Comparison of ENCODE assay signal across 17 cellular contexts in genomic region chr7:3154317-3154716, GRCh38.
DNase-seq lines count a peak whose midpoint lies in the region; ATAC-seq, FAIRE-seq and TF ChIP-seq lines count a peak whose summit lies in the region.
"Had no signal": no experiment of that assay in that cellular context is flagged by ENCODE, and none has a peak within 500 bp of the region (broad histone marks: within the 10 kb centered on the region; RNA-seq: fewer than 3 reads in every experiment).

No MANE protein-coding gene starts in this region.

- no peak overlapping the region for H3K14ac ChIP-seq in H1 (ENCODE audit: insufficient read length)

- no peak overlapping the region for H2BK20ac ChIP-seq in H1 (ENCODE audit: low read length)

- H2AFZ ChIP-seq in H1 (ENCODE audit: low read length) = no peak overlapping the region

- H2BK120ac ChIP-seq in H1 (replicated peaks; ENCODE audit: low read depth, low read length) = no peak overlapping the region

- H2BK12ac ChIP-seq in H1 (ENCODE audit: low read depth, low read length) = no peak overlapping the region

- no peak overlapping the region for H3K4me3 ChIP-seq in H1 (ENCODE audit: extremely low read depth in 1 of 4, insufficient read depth in 2 of 4, low read depth in 3 of 4, low read length in 4 of 4)
- H3K4me3 ChIP-seq: HAP-1 had no signal

- H3K23ac ChIP-seq in H1 (ENCODE audit: insufficient read length) = no peak overlapping the region

- intact Hi-C loops in activated CD8-positive, alpha-beta T cell treated with anti-CD3 and anti-CD28 coated beads for 36 hours (cut with micrococcal nuclease) = no loop called here
- intact Hi-C loops in posterior vena cava (cut with DNase I) = loop anchor here in 1 of 2 donors (10.0 kb wide), 1 partner anchor 270 kb away; no protein-coding TSS in a partner anchor

- no peak for FAIRE-seq in H1 (lab: Jason Lieb, UNC)

- H3K36me3 ChIP-seq in H1 (ENCODE audit: control insufficient read depth in 2 of 4, insufficient read depth in 4 of 4, low read length in 3 of 4) = no peaks in the 10 kb centered on the region
- H3K36me3 ChIP-seq: BE2C, HAP-1 had no signal

- H3K27ac ChIP-seq in H1 (ENCODE audit: low read depth, low read length) = no peak overlapping the region
- H3K27ac ChIP-seq: HL-60, KMS-11 had no signal

- H3K23me2 ChIP-seq in H1 (ENCODE audit: low read depth, low read length) = no peaks in the 10 kb centered on the region

- ATAC-seq in activated CD8-positive, alpha-beta T cell treated with anti-CD3 and anti-CD28 coated beads for 36 hours = no peak
- no peak for ATAC-seq in activated CD8-positive, alpha-beta T cell treated with anti-CD3 and anti-CD28 coated beads, Interleukin-2, amount 10 ng/mL, durations not matched to agents 7 days and 5 days
- peak; percentile 28 for ATAC-seq in stimulated activated naive CD8-positive, alpha-beta T cell treated with anti-CD3 and anti-CD28 coated beads, Interleukin-15, amount 100 ng/mL, for 72 hours
- no peak for ATAC-seq in GM21786 (IDR thresholded peaks at IDR 0.05; ENCODE audit: unreplicated experiment)

- H3K79me1 ChIP-seq in H1 (ENCODE audit: low read depth, low read length) = no peaks in the 10 kb centered on the region

- no peaks in the 10 kb centered on the region; a peak in 1 of 4 replicates for H3K9me3 ChIP-seq in H1 (ENCODE audit: insufficient read depth in 2 of 2, low read depth in 1 of 2, low read length in 1 of 2)
- H3K9me3 ChIP-seq: BE2C, HAP-1 had no signal

- 90% methylated on average over 5 of the region's 5 CpGs; no CpG with 5 or more reads in 1 of the 2 experiments for WGBS in H1 (ENCODE audit: extremely low coverage in 1 of 2, insufficient coverage in 1 of 2, insufficient read length in 1 of 2, insufficient replicate concordance in 2 of 2, low coverage in 1 of 2, low lambda C conversion rate in 2 of 2, missing lambda C conversion rate in 1 of 2), 2 experiments

- peaks cover 0 to 6% (median 3%) of the 10 kb centered on the region in 4 experiments; a peak in 3 of 7 replicates for H3K4me1 ChIP-seq in H1 (replicated peaks in 1 of 4; ENCODE audit: control insufficient read depth in 3 of 4, insufficient read depth in 4 of 4, low read length in 3 of 4)
- H3K4me1 ChIP-seq: BE2C, HAP-1 had no signal

- no peak overlapping the region for H3K4me2 ChIP-seq in H1 (ENCODE audit: insufficient read depth in 1 of 2, low read depth in 2 of 2, low read length in 2 of 2)
- H3K4me2 ChIP-seq: KMS-11 had no signal

- no peaks in the 10 kb centered on the region for H3K36me3 Mint-ChIP-seq in activated CD8-positive, alpha-beta T cell treated with anti-CD3 and anti-CD28 coated beads for 36 hours (ENCODE audit: low read depth)
- H3K36me3 Mint-ChIP-seq in activated CD8-positive, alpha-beta T cell treated with anti-CD3 and anti-CD28 coated beads, Interleukin-2, amount 10 ng/mL, durations not matched to agents 7 days and 5 days (ENCODE audit: low read depth) = no peaks in the 10 kb centered on the region
- H3K36me3 Mint-ChIP-seq: CD8-positive, alpha-beta T cell had no signal

- no peak overlapping the region for H3K18ac ChIP-seq in H1 (ENCODE audit: extremely low read depth, low read length)

- no peak for TF ChIP-seq POLR2A in H1 (IDR thresholded peaks at IDR 0.05; ENCODE audit: control extremely low read depth in 1 of 2, low read depth in 2 of 2, low read length in 2 of 2)

- no peak overlapping the region for H2AK5ac ChIP-seq in H1 (ENCODE audit: low read depth, low read length)

- TF ChIP-seq CTCF in activated CD8-positive, alpha-beta T cell treated with anti-CD3 and anti-CD28 coated beads for 36 hours (IDR thresholded peaks at IDR 0.05) = no peak
- no peak for TF ChIP-seq CTCF in H1 (IDR thresholded peaks at IDR 0.05; ENCODE audit: control extremely low read depth in 1 of 3, insufficient read depth in 1 of 3, low read depth in 1 of 3, low read length in 3 of 3)

- POLR2A ChIA-PET in activated CD8-positive, alpha-beta T cell treated with anti-CD3 and anti-CD28 coated beads for 36 hours (lab: Charles Lee) = interaction anchor here (1.0 to 1.1 kb wide), 3 partner anchors 89 to 222 kb away, joined by 3 to 4 read pairs (median 3); no protein-coding TSS in a partner anchor
- POLR2A ChIA-PET in activated CD8-positive, alpha-beta T cell treated with anti-CD3 and anti-CD28 coated beads, Interleukin-2, amount 10 ng/mL, durations not matched to agents 7 days and 5 days (lab: Charles Lee) = no interaction called here
- POLR2A ChIA-PET in H1 (lab: Charles Lee; ENCODE audit: partially characterized antibody) = no interaction called here

- H3K4me3 Mint-ChIP-seq in activated CD8-positive, alpha-beta T cell treated with anti-CD3 and anti-CD28 coated beads for 36 hours = no peak overlapping the region
- H3K4me3 Mint-ChIP-seq in activated CD8-positive, alpha-beta T cell treated with anti-CD3 and anti-CD28 coated beads, Interleukin-2, amount 10 ng/mL, durations not matched to agents 7 days and 5 days = no peak overlapping the region
- H3K4me3 Mint-ChIP-seq in stimulated activated naive CD8-positive, alpha-beta T cell treated with anti-CD3 and anti-CD28 coated beads, Interleukin-15, amount 100 ng/mL, for 72 hours = no peak overlapping the region
- H3K4me3 Mint-ChIP-seq: CD8-positive, alpha-beta T cell had no signal

- no peak overlapping the region for H4K5ac ChIP-seq in H1 (ENCODE audit: insufficient read length, low read depth, low read length)

- CTCF ChIA-PET in activated CD8-positive, alpha-beta T cell treated with anti-CD3 and anti-CD28 coated beads for 36 hours (lab: Charles Lee) = interaction anchor here (0.7 to 5.1 kb wide), 33 partner anchors 9 to 289 kb away, joined by 3 to 70 read pairs (median 5); no protein-coding TSS in a partner anchor
- CTCF ChIA-PET in activated CD8-positive, alpha-beta T cell treated with anti-CD3 and anti-CD28 coated beads, Interleukin-2, amount 10 ng/mL, durations not matched to agents 7 days and 5 days (lab: Charles Lee) = interaction anchor here (0.6 to 3.0 kb wide), 29 partner anchors 8 to 1281 kb away, joined by 3 to 75 read pairs (median 5); partner anchors contain the start of gene CARD11
- CTCF ChIA-PET in H1 (lab: Charles Lee; ENCODE audit: partially characterized antibody) = interaction anchor here (0.8 to 2.6 kb wide), 27 partner anchors 8 to 288 kb away, joined by 3 to 17 read pairs (median 6); no protein-coding TSS in a partner anchor

- H4K20me1 ChIP-seq in H1 (replicated peaks in 1 of 2; ENCODE audit: control insufficient read depth in 1 of 2, insufficient read depth in 2 of 2, low read length in 2 of 2) = no peaks in the 10 kb centered on the region

- H4K8ac ChIP-seq in H1 (ENCODE audit: extremely low read depth, insufficient read depth, low read length) = no peak overlapping the region

- no peak overlapping the region for H3K56ac ChIP-seq in H1 (replicated peaks; ENCODE audit: insufficient read length, low read depth, low read length)

- no peaks in the 10 kb centered on the region for H3K27me3 Mint-ChIP-seq in activated CD8-positive, alpha-beta T cell treated with anti-CD3 and anti-CD28 coated beads for 36 hours
- H3K27me3 Mint-ChIP-seq in activated CD8-positive, alpha-beta T cell treated with anti-CD3 and anti-CD28 coated beads, Interleukin-2, amount 10 ng/mL, durations not matched to agents 7 days and 5 days (ENCODE audit: low read depth) = peaks cover 9% of the 10 kb centered on the region
- H3K27me3 Mint-ChIP-seq in stimulated activated naive CD8-positive, alpha-beta T cell treated with anti-CD3 and anti-CD28 coated beads, Interleukin-15, amount 100 ng/mL, for 72 hours = peaks cover 13% of the 10 kb centered on the region

- no peak overlapping the region for H4K91ac ChIP-seq in H1 (replicated peaks; ENCODE audit: insufficient read length, low read length)

- no peak for TF ChIP-seq RAD21 in H1 (IDR thresholded peaks at IDR 0.05 in 1 of 2, conservative IDR thresholded peaks at IDR 0.05 in 1 of 2; ENCODE audit: low read depth in 2 of 2, low read length in 2 of 2)

- no peak overlapping the region for H2BK5ac ChIP-seq in H1 (ENCODE audit: low read depth, low read length)

- no peak for TF ChIP-seq EP300 in H1 (IDR thresholded peaks at IDR 0.05; ENCODE audit: borderline replicate concordance in 1 of 2, low read depth in 2 of 2, low read length in 2 of 2)

- DNase-seq in activated CD8-positive, alpha-beta T cell treated with anti-CD3 and anti-CD28 coated beads for 36 hours = peak; percentile 16
- no peak for DNase-seq in activated CD8-positive, alpha-beta T cell treated with anti-CD3 and anti-CD28 coated beads, Interleukin-2, amount 10 ng/mL, durations not matched to agents 7 days and 5 days
- DNase-seq in H1 (ENCODE audit: low read depth in 1 of 2, low spot score in 2 of 2) = no peak
- DNase-seq in posterior vena cava (ENCODE audit: low spot score) = peak; percentile 42
- no peak for DNase-seq in stimulated activated naive CD8-positive, alpha-beta T cell treated with anti-CD3 and anti-CD28 coated beads, Interleukin-15, amount 100 ng/mL, for 72 hours
- DNase-seq in AG08396 (ENCODE audit: low spot score) = no peak
- DNase-seq in RKO (ENCODE audit: low spot score) = no peak
- DNase-seq: NCI-H1417 treated with DMSO at 0.1 percent for 48 hours, NCI-H187 treated with DMSO at 0.1 percent for 48 hours, NCI-H2227 treated with DMSO at 0.1 percent for 48 hours, NCI-H774 had no signal

- peak overlapping the region; percentile 97 for H2BK15ac ChIP-seq in H1 (ENCODE audit: low read length)

- no peaks in the 10 kb centered on the region for H3K27me3 ChIP-seq in H1 (replicated peaks in 1 of 4; ENCODE audit: control insufficient read depth in 3 of 4, extremely low read depth in 1 of 4, insufficient read depth in 3 of 4, low read length in 3 of 4)
- H3K27me3 ChIP-seq: BE2C had no signal

- no peaks in the 10 kb centered on the region for H3K79me2 ChIP-seq in H1 (ENCODE audit: control insufficient read depth in 1 of 2, insufficient read depth in 2 of 2, low read length in 2 of 2)

- no peak overlapping the region for H3K9ac ChIP-seq in H1 (replicated peaks in 1 of 4; ENCODE audit: extremely low read depth in 1 of 4, low read depth in 3 of 4, low read length in 3 of 4)
- H3K9ac ChIP-seq: KMS-11 had no signal

- H3K4me1 Mint-ChIP-seq in activated CD8-positive, alpha-beta T cell treated with anti-CD3 and anti-CD28 coated beads for 36 hours (ENCODE audit: low read depth) = peaks cover 24% of the 10 kb centered on the region
- peaks cover 33% of the 10 kb centered on the region for H3K4me1 Mint-ChIP-seq in activated CD8-positive, alpha-beta T cell treated with anti-CD3 and anti-CD28 coated beads, Interleukin-2, amount 10 ng/mL, durations not matched to agents 7 days and 5 days (ENCODE audit: low read depth)
- peaks cover 32% of the 10 kb centered on the region for H3K4me1 Mint-ChIP-seq in stimulated activated naive CD8-positive, alpha-beta T cell treated with anti-CD3 and anti-CD28 coated beads, Interleukin-15, amount 100 ng/mL, for 72 hours

- H3K9me3 Mint-ChIP-seq in activated CD8-positive, alpha-beta T cell treated with anti-CD3 and anti-CD28 coated beads for 36 hours = no peaks in the 10 kb centered on the region
- no peaks in the 10 kb centered on the region for H3K9me3 Mint-ChIP-seq in activated CD8-positive, alpha-beta T cell treated with anti-CD3 and anti-CD28 coated beads, Interleukin-2, amount 10 ng/mL, durations not matched to agents 7 days and 5 days (ENCODE audit: insufficient read depth)
- no peaks in the 10 kb centered on the region for H3K9me3 Mint-ChIP-seq in stimulated activated naive CD8-positive, alpha-beta T cell treated with anti-CD3 and anti-CD28 coated beads, Interleukin-15, amount 100 ng/mL, for 72 hours
- H3K9me3 Mint-ChIP-seq: CD8-positive, alpha-beta T cell had no signal

- H3K27ac Mint-ChIP-seq in activated CD8-positive, alpha-beta T cell treated with anti-CD3 and anti-CD28 coated beads for 36 hours = no peak overlapping the region
- no peak overlapping the region for H3K27ac Mint-ChIP-seq in activated CD8-positive, alpha-beta T cell treated with anti-CD3 and anti-CD28 coated beads, Interleukin-2, amount 10 ng/mL, durations not matched to agents 7 days and 5 days
- H3K27ac Mint-ChIP-seq in stimulated activated naive CD8-positive, alpha-beta T cell treated with anti-CD3 and anti-CD28 coated beads, Interleukin-15, amount 100 ng/mL, for 72 hours = peak overlapping the region in 1 of 2 donors; percentile 54
- H3K27ac Mint-ChIP-seq: CD8-positive, alpha-beta T cell had no signal

- H3K4ac ChIP-seq in H1 (replicated peaks; ENCODE audit: insufficient read length, low read depth, low read length) = no peak overlapping the region

Comparison
In these comparisons a context has a peak if more than half of its experiments do, and no peak if none do; other contexts are left out.
1. DNase-seq: peak in activated CD8-positive, alpha-beta T cell treated with anti-CD3 and anti-CD28 coated beads for 36 hours (single experiment) and posterior vena cava (single experiment); none in activated CD8-positive, alpha-beta T cell treated with anti-CD3 and anti-CD28 coated beads, Interleukin-2, amount 10 ng/mL, durations not matched to agents 7 days and 5 days (single experiment), H1 (0 of 2), stimulated activated naive CD8-positive, alpha-beta T cell treated with anti-CD3 and anti-CD28 coated beads, Interleukin-15, amount 100 ng/mL, for 72 hours (0 of 2), AG08396 (single experiment) and RKO (single experiment).